Comparison of ENCODE assay signal across 23 cellular contexts in genomic region chr1:199242162-199242561, GRCh38.
DNase-seq lines count a peak whose midpoint lies in the region; ATAC-seq and TF ChIP-seq lines count a peak whose summit lies in the region.
"Had no signal": no experiment of that assay in that cellular context is flagged by ENCODE, and none has a peak within 500 bp of the region (broad histone marks: within the 10 kb centered on the region; RNA-seq: fewer than 3 reads in every experiment).

No MANE protein-coding gene starts in this region.

- H3K9me3 ChIP-seq in DND-41 (ENCODE audit: insufficient read depth, low read length, severe bottlenecking) (no peaks in the 10 kb centered on the region), Loucy (ENCODE audit: insufficient read depth, low read depth, low read length) (no peaks in the 10 kb centered on the region), OCI-LY7 (ENCODE audit: low read length) (no peaks in the 10 kb centered on the region), hepatocyte (ENCODE audit: low read depth) (no peaks in the 10 kb centered on the region)
- H3K9me3 ChIP-seq: pancreas, tibial nerve had no signal

- no peak overlapping the region for H3K4me3 ChIP-seq in DND-41 (ENCODE audit: low read depth in 1 of 2, low read length in 2 of 2)
- no peak overlapping the region for H3K4me3 ChIP-seq in Loucy (ENCODE audit: low read length, poor library complexity, severe bottlenecking)
- no peak overlapping the region for H3K4me3 ChIP-seq in OCI-LY7 (ENCODE audit: low read depth, low read length, poor library complexity, severe bottlenecking)
- no peak overlapping the region for H3K4me3 ChIP-seq in hepatocyte
- H3K4me3 ChIP-seq: GM23338, pancreas, tibial nerve had no signal

- DNase-seq in DND-41 (no peak), OCI-LY7 (ENCODE audit: low spot score) (peak; percentile 5), hepatocyte (ENCODE audit: low spot score) (no peak), LoVo (ENCODE audit: low spot score) (no peak), posterior vena cava (ENCODE audit: low spot score) (no peak), type B pancreatic cell (ENCODE audit: extremely low spot score, unreplicated experiment) (no peak)
- DNase-seq: activated CD4-positive, alpha-beta T cell treated with anti-CD3 and anti-CD28 coated beads for 48 hours; amniotic stem cell; caudate nucleus; foreskin fibroblast; hippocampal formation; islet precursor cell; natural killer cell; NCI-H1105 treated with DMSO at 0.1 percent for 48 hours; NCI-H69; stimulated activated CD4-positive, alpha-beta T cell treated with anti-CD3 and anti-CD28 coated beads, Interleukin-1b, Interleukin-23, amount 100 ng/mL, for 48 hours; stimulated activated naive CD4-positive, alpha-beta T cell treated with Interleukin-2 at 50 U/mL for 16 hours had no signal

- no peaks in the 10 kb centered on the region for H3K9me3 Mint-ChIP-seq in type B pancreatic cell
- H3K9me3 Mint-ChIP-seq: GM23338, natural killer cell had no signal

- H3K36me3 ChIP-seq in DND-41 (ENCODE audit: insufficient read depth, low read length), result no peaks in the 10 kb centered on the region
- no peaks in the 10 kb centered on the region for H3K36me3 ChIP-seq in Loucy (ENCODE audit: insufficient read depth, low read length)
- H3K36me3 ChIP-seq in OCI-LY7 (ENCODE audit: insufficient read depth, low read length), result no peaks in the 10 kb centered on the region
- H3K36me3 ChIP-seq in hepatocyte (replicated peaks; ENCODE audit: insufficient read depth, low read depth), result no peaks in the 10 kb centered on the region
- H3K36me3 ChIP-seq: pancreas, tibial nerve had no signal

- no peaks in the 10 kb centered on the region for H3K27me3 ChIP-seq in DND-41 (ENCODE audit: insufficient read depth, low read length, poor library complexity)
- H3K27me3 ChIP-seq in Loucy (ENCODE audit: insufficient read depth, low read length, poor library complexity, severe bottlenecking), result no peaks in the 10 kb centered on the region
- H3K27me3 ChIP-seq in hepatocyte, result no peaks in the 10 kb centered on the region
- H3K27me3 ChIP-seq: pancreas, tibial nerve had no signal

- H3K4me2 ChIP-seq in DND-41 (ENCODE audit: insufficient read depth, low read length) (no peak overlapping the region), Loucy (ENCODE audit: low read depth, low read length, poor library complexity, severe bottlenecking) (no peak overlapping the region), OCI-LY7 (ENCODE audit: low read length) (0 out of 2 replicates have a peak overlapping the region, but pooled peaks have one; percentile 4), hepatocyte (peak overlapping the region; percentile 9)
- H3K4me2 ChIP-seq: GM23338 had no signal

- CTCF ChIA-PET in OCI-LY7 (lab: Charles Lee; ENCODE audit: unreplicated experiment), result no interaction called here

- H3K4me1 Mint-ChIP-seq in type B pancreatic cell (ENCODE audit: unreplicated experiment), result peaks cover 10% of the 10 kb centered on the region

- H3K4me1 ChIP-seq in DND-41 (ENCODE audit: insufficient read depth, low read length), result peaks cover 29% of the 10 kb centered on the region
- peaks cover 21% of the 10 kb centered on the region for H3K4me1 ChIP-seq in Loucy (ENCODE audit: insufficient read depth, low read length, poor library complexity, severe bottlenecking)
- H3K4me1 ChIP-seq in OCI-LY7 (ENCODE audit: insufficient read depth, low read length, poor library complexity, severe bottlenecking), result peaks cover 5% of the 10 kb centered on the region
- H3K4me1 ChIP-seq in hepatocyte (ENCODE audit: insufficient read depth), result no peaks in the 10 kb centered on the region
- H3K4me1 ChIP-seq: pancreas, tibial nerve had no signal

- H3K27ac ChIP-seq in DND-41 (ENCODE audit: low read length) (peak overlapping the region; percentile 78), OCI-LY7 (ENCODE audit: low read depth, low read length, poor library complexity, severe bottlenecking) (no peak overlapping the region), hepatocyte (peak overlapping the region; percentile 6)
- H3K27ac ChIP-seq: epithelial cell of prostate, pancreas, tibial nerve had no signal

- intact Hi-C loops in OCI-LY7 (cut with micrococcal nuclease; ENCODE audit: unreplicated experiment) (no loop called here), posterior vena cava (cut with DNase I) (loop anchor here in 1 of 2 donors (5.0 kb wide), 1 partner anchor 335 kb away; no protein-coding TSS in a partner anchor)

- H2AFZ ChIP-seq in DND-41 (ENCODE audit: low read depth, low read length) (peak overlapping the region; percentile 54), Loucy (ENCODE audit: low read length) (peak overlapping the region; percentile 77), OCI-LY7 (ENCODE audit: low read length) (peak overlapping the region; percentile 45), hepatocyte (no peak overlapping the region)
- H2AFZ ChIP-seq: GM23338 had no signal

- no peaks in the 10 kb centered on the region for H3K36me3 Mint-ChIP-seq in type B pancreatic cell
- H3K36me3 Mint-ChIP-seq: natural killer cell had no signal

- no peak overlapping the region for H3K9ac ChIP-seq in DND-41 (ENCODE audit: low read depth, low read length)
- H3K9ac ChIP-seq in Loucy (ENCODE audit: low read depth, low read length, poor library complexity, severe bottlenecking), result no peak overlapping the region

- ATAC-seq in DND-41 (ENCODE audit: insufficient read depth, low read depth) (no peak), SK-N-SH treated with all-trans-retinoic acid at 6 μM for 48 hours (no peak)
- ATAC-seq: GM23338, natural killer cell, pancreas had no signal

- TF ChIP-seq CTCF in DND-41 (IDR thresholded peaks at IDR 0.05; ENCODE audit: borderline replicate concordance, extremely low read depth, low read length, poor library complexity, severe bottlenecking) (no peak), Loucy (conservative IDR thresholded peaks at IDR 0.05; ENCODE audit: low read length) (no peak), OCI-LY7 (conservative IDR thresholded peaks at IDR 0.05; ENCODE audit: low read length) (no peak), hepatocyte (IDR thresholded peaks at IDR 0.05; ENCODE audit: poor library complexity) (no peak), type B pancreatic cell (conservative IDR thresholded peaks at IDR 0.05) (no peak)

- no TSS peak for BruUV-seq in OCI-LY7 (replicated peaks; lab: Mats Ljungman, UMichigan)

- H3K79me2 ChIP-seq in DND-41 (ENCODE audit: insufficient read depth, low read length) (peaks cover 24% of the 10 kb centered on the region), Loucy (ENCODE audit: insufficient read depth, low read length) (peaks cover 6% of the 10 kb centered on the region; the same call in 1 of the 2 replicates), OCI-LY7 (ENCODE audit: insufficient read depth, low read depth, low read length) (no peaks in the 10 kb centered on the region), hepatocyte (no peaks in the 10 kb centered on the region)

- H3K4me3 Mint-ChIP-seq in type B pancreatic cell, result no peak overlapping the region
- H3K4me3 Mint-ChIP-seq: GM23338, natural killer cell had no signal

- H3K9me2 ChIP-seq in Loucy (replicated peaks; ENCODE audit: low read depth, low read length), result no peaks in the 10 kb centered on the region
- no peaks in the 10 kb centered on the region for H3K9me2 ChIP-seq in OCI-LY7 (ENCODE audit: insufficient read depth, low read length)
- no peaks in the 10 kb centered on the region for H3K9me2 ChIP-seq in hepatocyte (replicated peaks; ENCODE audit: insufficient read depth)

- WGBS in hepatocyte (ENCODE audit: low lambda C conversion rate, missing lambda C conversion rate), result 48% methylated on average over 3 of the region's 3 CpGs

- no peaks in the 10 kb centered on the region for H3K27me3 Mint-ChIP-seq in type B pancreatic cell

- no peak overlapping the region for H3K27ac Mint-ChIP-seq in type B pancreatic cell
- H3K27ac Mint-ChIP-seq: GM23338 had no signal

- no peaks in the 10 kb centered on the region for H4K20me1 ChIP-seq in DND-41 (ENCODE audit: insufficient read depth, low read length)
- H4K20me1 ChIP-seq in Loucy (ENCODE audit: insufficient read depth, low read length, poor library complexity, severe bottlenecking), result no peaks in the 10 kb centered on the region
- no peaks in the 10 kb centered on the region for H4K20me1 ChIP-seq in OCI-LY7 (ENCODE audit: insufficient read depth, low read length)
- no peaks in the 10 kb centered on the region for H4K20me1 ChIP-seq in hepatocyte (ENCODE audit: insufficient read depth, poor library complexity, severe bottlenecking)

- H3F3A ChIP-seq in Loucy (ENCODE audit: low read depth), result no peaks in the 10 kb centered on the region

- POLR2A ChIA-PET in OCI-LY7 (lab: Charles Lee), result interaction anchor here (1.0 kb wide), 1 partner anchor 472 kb away, joined by 5 read pairs; no protein-coding TSS in a partner anchor

TF ChIP-seq in SK-N-SH treated with all-trans-retinoic acid at 6 μM for 48 hours, 23 proteins besides CTCF, POLR2A, EP300 and RAD21 (continues in another document):
- TF ChIP-seq PPARA (CRISPR knock-in tag; IDR thresholded peaks at IDR 0.05; ENCODE audit: borderline replicate concordance) (no peak), ARNTL (CRISPR knock-in tag; IDR thresholded peaks at IDR 0.05; ENCODE audit: borderline replicate concordance, low read depth) (no peak), ISL1 (CRISPR knock-in tag; IDR thresholded peaks at IDR 0.05) (no peak), ZNF8 (CRISPR knock-in tag; IDR thresholded peaks at IDR 0.05) (no peak), TCF4 (CRISPR knock-in tag; IDR thresholded peaks at IDR 0.05; ENCODE audit: borderline replicate concordance) (no peak), RARB (CRISPR knock-in tag; IDR thresholded peaks at IDR 0.05) (no peak)
- TF ChIP-seq, protein P1, sequence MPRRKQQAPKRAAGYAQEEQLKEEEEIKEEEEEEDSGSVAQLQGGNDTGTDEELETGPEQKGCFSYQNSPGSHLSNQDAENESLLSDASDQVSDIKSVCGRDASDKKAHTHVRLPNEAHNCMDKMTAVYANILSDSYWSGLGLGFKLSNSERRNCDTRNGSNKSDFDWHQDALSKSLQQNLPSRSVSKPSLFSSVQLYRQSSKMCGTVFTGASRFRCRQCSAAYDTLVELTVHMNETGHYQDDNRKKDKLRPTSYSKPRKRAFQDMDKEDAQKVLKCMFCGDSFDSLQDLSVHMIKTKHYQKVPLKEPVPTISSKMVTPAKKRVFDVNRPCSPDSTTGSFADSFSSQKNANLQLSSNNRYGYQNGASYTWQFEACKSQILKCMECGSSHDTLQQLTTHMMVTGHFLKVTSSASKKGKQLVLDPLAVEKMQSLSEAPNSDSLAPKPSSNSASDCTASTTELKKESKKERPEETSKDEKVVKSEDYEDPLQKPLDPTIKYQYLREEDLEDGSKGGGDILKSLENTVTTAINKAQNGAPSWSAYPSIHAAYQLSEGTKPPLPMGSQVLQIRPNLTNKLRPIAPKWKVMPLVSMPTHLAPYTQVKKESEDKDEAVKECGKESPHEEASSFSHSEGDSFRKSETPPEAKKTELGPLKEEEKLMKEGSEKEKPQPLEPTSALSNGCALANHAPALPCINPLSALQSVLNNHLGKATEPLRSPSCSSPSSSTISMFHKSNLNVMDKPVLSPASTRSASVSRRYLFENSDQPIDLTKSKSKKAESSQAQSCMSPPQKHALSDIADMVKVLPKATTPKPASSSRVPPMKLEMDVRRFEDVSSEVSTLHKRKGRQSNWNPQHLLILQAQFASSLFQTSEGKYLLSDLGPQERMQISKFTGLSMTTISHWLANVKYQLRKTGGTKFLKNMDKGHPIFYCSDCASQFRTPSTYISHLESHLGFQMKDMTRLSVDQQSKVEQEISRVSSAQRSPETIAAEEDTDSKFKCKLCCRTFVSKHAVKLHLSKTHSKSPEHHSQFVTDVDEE (CRISPR knock-in tag; IDR thresholded peaks at IDR 0.05), result no peak

Comparison
In these comparisons a context has a peak if more than half of its experiments do, and no peak if none do; other contexts are left out.
1. H3K4me2 ChIP-seq: peak in OCI-LY7 (single experiment) and hepatocyte (single experiment); none in DND-41 (single experiment) and Loucy (single experiment).